21 cellular contexts compared by ENCODE assay signal in the genomic region with DNA sequence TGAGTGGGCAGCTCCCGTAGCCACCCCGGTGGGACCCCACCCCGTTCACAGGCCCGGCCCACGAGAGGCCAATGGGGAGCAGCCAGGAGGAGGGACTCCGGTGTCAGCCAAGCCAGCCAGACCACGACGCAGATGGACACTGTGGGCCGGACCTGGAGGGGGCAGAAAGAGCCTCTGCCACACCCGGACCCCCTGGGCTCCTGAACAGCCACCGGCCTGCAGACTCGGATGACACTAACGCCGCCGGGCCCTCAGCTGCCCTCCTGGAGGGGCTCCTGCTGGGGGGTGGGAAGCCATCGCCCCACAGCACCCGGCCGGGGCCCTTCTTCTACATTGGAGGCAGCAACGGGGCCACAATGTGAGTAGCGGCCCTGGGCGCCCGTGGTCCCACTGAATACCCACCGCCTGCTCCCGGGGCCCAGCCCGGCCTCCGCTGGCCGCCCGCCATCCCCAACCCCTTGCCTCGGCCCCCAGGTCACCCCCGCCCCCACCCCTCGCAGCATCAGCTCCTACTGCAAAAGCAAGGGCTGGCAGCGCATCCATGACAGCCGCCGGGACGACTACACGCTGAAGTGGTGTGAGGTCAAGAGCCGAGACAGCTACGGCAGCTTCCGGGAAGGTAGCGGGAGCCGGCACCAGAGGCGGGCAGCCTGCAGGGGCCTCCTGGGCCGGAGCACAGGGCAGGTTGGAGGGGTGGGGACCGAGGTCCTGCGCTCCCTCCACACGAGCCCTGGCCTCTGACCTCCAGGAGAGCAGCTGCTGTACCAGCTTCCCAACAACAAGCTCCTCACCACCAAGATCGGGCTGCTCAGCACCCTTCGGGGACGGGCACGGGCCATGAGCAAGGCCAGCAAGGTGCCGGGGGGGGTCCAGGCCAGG. TPM values are rescaled to one million over a fixed set of nuclear protein-coding genes. Genes with fewer than 3 reads are reported as not detected.
DNase-seq lines count a peak whose midpoint lies in the region; ATAC-seq and TF ChIP-seq lines count a peak whose summit lies in the region.
"Had no signal": no experiment of that assay in that cellular context is flagged by ENCODE, and none has a peak within 500 bp of the region (broad histone marks: within the 10 kb centered on the region; RNA-seq: fewer than 3 reads in every experiment).

No MANE protein-coding gene starts in this region.

- peak overlapping the region; percentile 75 for H2AK5ac ChIP-seq in neuronal stem cell (ENCODE audit: low read depth, low read length)

- H3K79me1 ChIP-seq in neuronal stem cell (ENCODE audit: low read depth, low read length), result peaks cover 6% of the 10 kb centered on the region

- WGBS in endodermal cell (ENCODE audit: insufficient coverage in 1 of 2, insufficient read length in 1 of 2), 2 experiments, result 92 to 94% methylated on average over 25 to 51 of the region's 51 CpGs
- no CpG with 5 or more reads among the region's 51 CpGs for WGBS in neuronal stem cell (ENCODE audit: extremely low coverage in 2 of 2, insufficient read length in 2 of 2, insufficient replicate concordance in 1 of 2), 2 donors

- no peaks in the 10 kb centered on the region for H3K4me1 ChIP-seq in endodermal cell (ENCODE audit: control insufficient read depth, insufficient read depth, low read length)
- H3K4me1 ChIP-seq in neuronal stem cell (ENCODE audit: control insufficient read depth in 2 of 2, insufficient read depth in 1 of 2, low read depth in 1 of 2, low read length in 2 of 2), result peaks cover 6 to 8% of the 10 kb centered on the region in 2 donors
- H3K4me1 ChIP-seq: body of pancreas had no signal

- TF ChIP-seq CTCF in endodermal cell (conservative IDR thresholded peaks at IDR 0.05), result no peak

- no peak overlapping the region for H4K91ac ChIP-seq in neuronal stem cell (ENCODE audit: low read depth, low read length, poor library complexity)

- H3K14ac ChIP-seq in neuronal stem cell (ENCODE audit: low read length), result peak overlapping the region; percentile 38

- H3K27ac ChIP-seq in endodermal cell (ENCODE audit: low read depth, low read length), result no peak overlapping the region
- no peak overlapping the region for H3K27ac ChIP-seq in neuronal stem cell (replicated peaks; ENCODE audit: low read length)
- H3K27ac ChIP-seq: 22Rv1, body of pancreas, C4-2B, GM23248, hepatocyte had no signal

- no peak overlapping the region for H4K8ac ChIP-seq in neuronal stem cell (ENCODE audit: low read depth, low read length)

- H3K4me3 Mint-ChIP-seq in endodermal cell, result no peak overlapping the region
- no peak overlapping the region for H3K4me3 Mint-ChIP-seq in activated CD4-positive, alpha-beta T cell treated with anti-CD3 and anti-CD28 coated beads for 36 hours

- H2AFZ ChIP-seq in neuronal stem cell (ENCODE audit: low read length), result no peak overlapping the region
- H2AFZ ChIP-seq: GM23248, hepatocyte had no signal

- CTCF ChIA-PET in activated CD4-positive, alpha-beta T cell treated with anti-CD3 and anti-CD28 coated beads for 36 hours (lab: Charles Lee), result interaction anchor here (0.8 to 1.0 kb wide), 2 partner anchors 15 to 18 kb away, joined by 3 to 4 read pairs; no protein-coding TSS in a partner anchor

- H3K9me3 ChIP-seq in endodermal cell (ENCODE audit: control insufficient read depth, low read length), result no peaks in the 10 kb centered on the region
- H3K9me3 ChIP-seq in neuronal stem cell (replicated peaks in 1 of 2; ENCODE audit: control insufficient read depth in 2 of 2, insufficient read depth in 1 of 2, low read depth in 1 of 2, low read length in 2 of 2), result peaks cover 0 to 6% of the 10 kb centered on the region in 2 donors
- H3K9me3 ChIP-seq: body of pancreas, MG63 had no signal

- H3K27ac Mint-ChIP-seq in endodermal cell, result no peak overlapping the region
- no peak overlapping the region for H3K27ac Mint-ChIP-seq in activated CD4-positive, alpha-beta T cell treated with anti-CD3 and anti-CD28 coated beads for 36 hours

- ATAC-seq in activated CD4-positive, alpha-beta T cell treated with anti-CD3 and anti-CD28 coated beads for 36 hours, result no peak
- ATAC-seq: body of pancreas had no signal

- intact Hi-C loops in activated CD4-positive, alpha-beta T cell treated with anti-CD3 and anti-CD28 coated beads for 36 hours (cut with DNase I, micrococcal nuclease), result no loop called here

- no peak overlapping the region for H3K4ac ChIP-seq in neuronal stem cell (ENCODE audit: low read length)

- H2BK5ac ChIP-seq in neuronal stem cell (ENCODE audit: low read length), result no peak overlapping the region

- peak overlapping the region; percentile 37 for H2BK15ac ChIP-seq in neuronal stem cell (ENCODE audit: low read length)

- peaks cover 2% of the 10 kb centered on the region for H3K4me1 Mint-ChIP-seq in endodermal cell
- H3K4me1 Mint-ChIP-seq in activated CD4-positive, alpha-beta T cell treated with anti-CD3 and anti-CD28 coated beads for 36 hours, result no peaks in the 10 kb centered on the region

- no peak overlapping the region for H3K4me2 ChIP-seq in neuronal stem cell (ENCODE audit: insufficient read depth, low read length, poor library complexity, severe bottlenecking)
- H3K4me2 ChIP-seq: hepatocyte had no signal

- no peaks in the 10 kb centered on the region for H3K36me3 ChIP-seq in endodermal cell (ENCODE audit: control insufficient read depth, insufficient read depth, low read length)
- no peaks in the 10 kb centered on the region for H3K36me3 ChIP-seq in neuronal stem cell (replicated peaks in 1 of 2; ENCODE audit: control insufficient read depth in 2 of 2, insufficient read depth in 2 of 2, low read length in 2 of 2)
- H3K36me3 ChIP-seq: MG63 had no signal

- DNase-seq in DMS 273 (lab: John Stamatoyannopoulos, UW; ENCODE audit: unreplicated experiment) (peak; percentile 65), DMS 273 treated with DMSO at 0.1 percent for 48 hours (lab: John Stamatoyannopoulos, UW) (no peak), endodermal cell (peak; percentile 57), neuronal stem cell (ENCODE audit: low spot score) (no peak), NCI-H69 (lab: John Stamatoyannopoulos, UW) (no peak)
- no peak for DNase-seq in activated CD4-positive, alpha-beta T cell treated with anti-CD3 and anti-CD28 coated beads for 36 hours
- DNase-seq: activated CD4-positive, CD25-positive, alpha-beta regulatory T cell treated with anti-CD3 and anti-CD28 coated beads, Interleukin-2, amount 50 U/mL, for 72 hours; activated naive CD4-positive, alpha-beta T cell treated with anti-CD3 and anti-CD28 coated beads, Interleukin-2, amount 50 U/mL, for 16 hours; DND-41; GM23248; MG63; NCI-H187 treated with DMSO at 0.1 percent for 48 hours; NCI-H526 had no signal

- peak overlapping the region; percentile 71 for H3K18ac ChIP-seq in neuronal stem cell (ENCODE audit: low read length)

- H3K9ac ChIP-seq in endodermal cell (ENCODE audit: extremely low read depth, low read length, poor library complexity, severe bottlenecking) (no peak overlapping the region), neuronal stem cell (ENCODE audit: low read depth, low read length, poor library complexity) (peak overlapping the region; percentile 81)
- H3K9ac ChIP-seq: GM23248 had no signal

- H3K27me3 Mint-ChIP-seq in endodermal cell (ENCODE audit: insufficient read depth), result peaks cover 12% of the 10 kb centered on the region
- H3K27me3 Mint-ChIP-seq in activated CD4-positive, alpha-beta T cell treated with anti-CD3 and anti-CD28 coated beads for 36 hours, result peaks cover 5% of the 10 kb centered on the region

- peaks cover 11% of the 10 kb centered on the region for H3K9me3 Mint-ChIP-seq in endodermal cell
- H3K9me3 Mint-ChIP-seq in activated CD4-positive, alpha-beta T cell treated with anti-CD3 and anti-CD28 coated beads for 36 hours (ENCODE audit: low read depth), result no peaks in the 10 kb centered on the region

- POLR2A ChIA-PET in activated CD4-positive, alpha-beta T cell treated with anti-CD3 and anti-CD28 coated beads for 36 hours (lab: Charles Lee), result no interaction called here

- no peak overlapping the region for H3K4me3 ChIP-seq in endodermal cell (ENCODE audit: low read length)
- no peak overlapping the region for H3K4me3 ChIP-seq in neuronal stem cell (ENCODE audit: low read length in 2 of 2)
- H3K4me3 ChIP-seq: body of pancreas, GM23248, hepatocyte, MG63 had no signal

- no peak overlapping the region for H2BK120ac ChIP-seq in neuronal stem cell (ENCODE audit: low read depth, low read length)

- H3K23ac ChIP-seq in neuronal stem cell (ENCODE audit: low read depth, low read length, poor library complexity), result no peak overlapping the region

- H3K27me3 ChIP-seq in endodermal cell (ENCODE audit: control insufficient read depth, insufficient read depth, low read length, poor library complexity, severe bottlenecking) (peaks cover 10% of the 10 kb centered on the region), neuronal stem cell (ENCODE audit: control insufficient read depth in 3 of 3, insufficient read depth in 3 of 3, low read depth in 1 of 3, low read length in 3 of 3) (peaks cover 0 to 32% (median 10%) of the 10 kb centered on the region in 3 experiments)
- H3K27me3 ChIP-seq: body of pancreas, hepatocyte had no signal

- peaks cover 2% of the 10 kb centered on the region for H3K36me3 Mint-ChIP-seq in endodermal cell (ENCODE audit: low read depth)
- H3K36me3 Mint-ChIP-seq in activated CD4-positive, alpha-beta T cell treated with anti-CD3 and anti-CD28 coated beads for 36 hours (ENCODE audit: low read depth), result no peaks in the 10 kb centered on the region

- H2BK12ac ChIP-seq in neuronal stem cell (ENCODE audit: low read length), result no peak overlapping the region

RNA-seq across cellular contexts. Expression of gene TTLL10, which starts 6.5 kb away (rescaled TPM):
- 1 to 10 TPM in 1 of 2 donors, under 1 TPM in 1; 0.93 to 1.2 TPM for total RNA-seq in endodermal cell
- polyA plus RNA-seq in endodermal cell (2013, experiment 1 of 2), result 1.1 TPM
- polyA plus RNA-seq in endodermal cell (2013, experiment 2 of 2), result 0.21 TPM
- 1.3 TPM for polyA plus RNA-seq in neuronal stem cell (2013, experiment 1 of 2)
- polyA plus RNA-seq in neuronal stem cell (2013, experiment 2 of 2), result 1.3 TPM
- total RNA-seq in activated CD4-positive, alpha-beta T cell treated with anti-CD3 and anti-CD28 coated beads for 36 hours, result not detected
- total RNA-seq: fibroblast of lung, GM23248, hepatocyte, HT1080, myocyte, pulmonary artery endothelial cell had no signal
- polyA plus RNA-seq: fibroblast of lung, GM23248 had no signal

RNA-seq across cellular contexts. Expression of gene TNFRSF18, which starts 26.2 kb away (rescaled TPM):
- total RNA-seq in endodermal cell, result 1 to 10 TPM in 1 of 2 donors, under 1 TPM in 1; 0.95 to 1.7 TPM
- not detected for polyA plus RNA-seq in endodermal cell (2013, experiment 1 of 2)
- polyA plus RNA-seq in endodermal cell (2013, experiment 2 of 2), result 0.25 TPM
- polyA plus RNA-seq in neuronal stem cell (2013, experiment 1 of 2), result 0.21 TPM
- 0.36 TPM for polyA plus RNA-seq in neuronal stem cell (2013, experiment 2 of 2)
- total RNA-seq in activated CD4-positive, alpha-beta T cell treated with anti-CD3 and anti-CD28 coated beads for 36 hours, result 100 to 1,000 TPM in 1 of 2 experiments, 10 to 100 TPM in 1; 95.0 to 164 TPM
- total RNA-seq: body of pancreas, GM23248, hepatocyte, HT1080, myocyte, pulmonary artery endothelial cell had no signal
- polyA plus RNA-seq: fibroblast of lung, GM23248 had no signal

RNA-seq across cellular contexts. Expression of gene TNFRSF4, which starts 33.7 kb away (rescaled TPM):
- under 1 TPM in 1 of 2 donors, not detected in 1; 0.20 TPM for total RNA-seq in endodermal cell
- not detected for polyA plus RNA-seq in endodermal cell (2013, experiment 1 of 2)
- polyA plus RNA-seq in endodermal cell (2013, experiment 2 of 2), result not detected
- 0.06 TPM for polyA plus RNA-seq in neuronal stem cell (2013, experiment 1 of 2)
- 0.08 TPM for polyA plus RNA-seq in neuronal stem cell (2013, experiment 2 of 2)
- total RNA-seq in activated CD4-positive, alpha-beta T cell treated with anti-CD3 and anti-CD28 coated beads for 36 hours, result 100 to 1,000 TPM; 340 to 418 TPM
- total RNA-seq: GM23248, hepatocyte, myocyte had no signal
- polyA plus RNA-seq: GM23248, hepatocyte had no signal

RNA-seq across cellular contexts. Expression of gene SDF4, which starts 51.6 kb away (rescaled TPM):
- total RNA-seq in endodermal cell, result 10 to 100 TPM; 85.9 to 95.6 TPM
- 77.8 TPM for polyA plus RNA-seq in endodermal cell (2013, experiment 1 of 2)
- 71.1 TPM for polyA plus RNA-seq in endodermal cell (2013, experiment 2 of 2)
- 62.8 TPM for polyA plus RNA-seq in neuronal stem cell (2013, experiment 1 of 2)
- 64.4 TPM for polyA plus RNA-seq in neuronal stem cell (2013, experiment 2 of 2)
- 100 to 1,000 TPM; 108 to 128 TPM for total RNA-seq in activated CD4-positive, alpha-beta T cell treated with anti-CD3 and anti-CD28 coated beads for 36 hours

RNA-seq across cellular contexts. Expression of gene B3GALT6, which starts 51.8 kb away (rescaled TPM):
- total RNA-seq in endodermal cell, result 10 to 100 TPM; 24.8 to 31.5 TPM
- polyA plus RNA-seq in endodermal cell (2013, experiment 1 of 2), result 27.8 TPM
- 24.0 TPM for polyA plus RNA-seq in endodermal cell (2013, experiment 2 of 2)
- 24.2 TPM for polyA plus RNA-seq in neuronal stem cell (2013, experiment 1 of 2)
- 23.9 TPM for polyA plus RNA-seq in neuronal stem cell (2013, experiment 2 of 2)
- total RNA-seq in activated CD4-positive, alpha-beta T cell treated with anti-CD3 and anti-CD28 coated beads for 36 hours, result 10 to 100 TPM in 1 of 2 experiments, 1 to 10 TPM in 1; 9.4 to 12.2 TPM

Comparison
In these comparisons a context has a peak if more than half of its experiments do, and no peak if none do; other contexts are left out.
1. DNase-seq: peak in DMS 273 (single experiment) and endodermal cell (single experiment); none in DMS 273 treated with DMSO at 0.1 percent for 48 hours (single experiment), neuronal stem cell (single experiment), activated CD4-positive, alpha-beta T cell treated with anti-CD3 and anti-CD28 coated beads for 36 hours (single experiment) and NCI-H69 (single experiment).
2. RNA of gene TNFRSF18, which starts 26.2 kb away (total RNA-seq): 95.0 to 164 TPM in activated CD4-positive, alpha-beta T cell treated with anti-CD3 and anti-CD28 coated beads for 36 hours; 0.95 to 1.7 TPM in endodermal cell; every median in the first group is over 10 times any median in the second.
3. RNA of gene TNFRSF4, which starts 33.7 kb away (total RNA-seq): 340 to 418 TPM in activated CD4-positive, alpha-beta T cell treated with anti-CD3 and anti-CD28 coated beads for 36 hours; 0.20 TPM in endodermal cell; every median in the first group is over 100 times any median in the second.